1 cellular context compared by ENCODE assay signal in the genomic region with DNA sequence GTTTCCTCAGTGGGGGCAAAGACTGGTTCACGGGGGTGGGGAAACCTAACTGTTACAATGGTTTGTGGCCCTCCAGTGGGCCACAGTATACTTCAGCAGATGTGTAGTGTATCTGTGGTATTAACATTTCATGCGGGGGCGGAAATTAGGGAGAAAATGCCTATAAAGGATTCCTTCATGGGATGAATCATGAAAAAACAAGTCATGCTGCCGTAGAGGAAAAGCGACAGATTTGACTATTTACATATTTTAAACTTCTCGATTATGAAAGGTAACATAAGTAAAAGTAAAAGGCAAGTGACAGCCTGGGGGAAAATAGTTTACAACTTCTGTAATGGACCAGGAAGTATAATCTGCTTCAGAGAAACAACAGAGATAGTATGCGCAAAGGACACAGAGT.
TF ChIP-seq lines count a peak whose summit lies in the region.

No MANE protein-coding gene starts in this region.

TF ChIP-seq in GM23338, 12 proteins besides CTCF, POLR2A, EP300 and RAD21:
- TF ChIP-seq, protein P1, sequence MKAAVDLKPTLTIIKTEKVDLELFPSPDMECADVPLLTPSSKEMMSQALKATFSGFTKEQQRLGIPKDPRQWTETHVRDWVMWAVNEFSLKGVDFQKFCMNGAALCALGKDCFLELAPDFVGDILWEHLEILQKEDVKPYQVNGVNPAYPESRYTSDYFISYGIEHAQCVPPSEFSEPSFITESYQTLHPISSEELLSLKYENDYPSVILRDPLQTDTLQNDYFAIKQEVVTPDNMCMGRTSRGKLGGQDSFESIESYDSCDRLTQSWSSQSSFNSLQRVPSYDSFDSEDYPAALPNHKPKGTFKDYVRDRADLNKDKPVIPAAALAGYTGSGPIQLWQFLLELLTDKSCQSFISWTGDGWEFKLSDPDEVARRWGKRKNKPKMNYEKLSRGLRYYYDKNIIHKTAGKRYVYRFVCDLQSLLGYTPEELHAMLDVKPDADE (IDR thresholded peaks at IDR 0.05): no peak
- no peak for TF ChIP-seq ZNF331 (CRISPR knock-in tag; IDR thresholded peaks at IDR 0.05; ENCODE audit: low read depth)
- TF ChIP-seq ZNF114 (CRISPR knock-in tag; IDR thresholded peaks at IDR 0.05): no peak
- TF ChIP-seq EZH2phosphoT487 (IDR thresholded peaks at IDR 0.05; ENCODE audit: unreplicated experiment): no peak
- no peak for TF ChIP-seq CREB1 (CRISPR knock-in tag; IDR thresholded peaks at IDR 0.05; ENCODE audit: low read depth)
- no peak for TF ChIP-seq STAT1 (IDR thresholded peaks at IDR 0.05; ENCODE audit: unreplicated experiment)
- TF ChIP-seq JUNB (IDR thresholded peaks at IDR 0.05; ENCODE audit: unreplicated experiment): no peak
- no peak for TF ChIP-seq POLR2AphosphoS5 (IDR thresholded peaks at IDR 0.05; ENCODE audit: low read depth)
- TF ChIP-seq EZH2 (IDR thresholded peaks at IDR 0.05; ENCODE audit: low read depth, unreplicated experiment): no peak
- TF ChIP-seq REST (IDR thresholded peaks at IDR 0.05; ENCODE audit: unreplicated experiment): no peak
- TF ChIP-seq, protein P2, sequence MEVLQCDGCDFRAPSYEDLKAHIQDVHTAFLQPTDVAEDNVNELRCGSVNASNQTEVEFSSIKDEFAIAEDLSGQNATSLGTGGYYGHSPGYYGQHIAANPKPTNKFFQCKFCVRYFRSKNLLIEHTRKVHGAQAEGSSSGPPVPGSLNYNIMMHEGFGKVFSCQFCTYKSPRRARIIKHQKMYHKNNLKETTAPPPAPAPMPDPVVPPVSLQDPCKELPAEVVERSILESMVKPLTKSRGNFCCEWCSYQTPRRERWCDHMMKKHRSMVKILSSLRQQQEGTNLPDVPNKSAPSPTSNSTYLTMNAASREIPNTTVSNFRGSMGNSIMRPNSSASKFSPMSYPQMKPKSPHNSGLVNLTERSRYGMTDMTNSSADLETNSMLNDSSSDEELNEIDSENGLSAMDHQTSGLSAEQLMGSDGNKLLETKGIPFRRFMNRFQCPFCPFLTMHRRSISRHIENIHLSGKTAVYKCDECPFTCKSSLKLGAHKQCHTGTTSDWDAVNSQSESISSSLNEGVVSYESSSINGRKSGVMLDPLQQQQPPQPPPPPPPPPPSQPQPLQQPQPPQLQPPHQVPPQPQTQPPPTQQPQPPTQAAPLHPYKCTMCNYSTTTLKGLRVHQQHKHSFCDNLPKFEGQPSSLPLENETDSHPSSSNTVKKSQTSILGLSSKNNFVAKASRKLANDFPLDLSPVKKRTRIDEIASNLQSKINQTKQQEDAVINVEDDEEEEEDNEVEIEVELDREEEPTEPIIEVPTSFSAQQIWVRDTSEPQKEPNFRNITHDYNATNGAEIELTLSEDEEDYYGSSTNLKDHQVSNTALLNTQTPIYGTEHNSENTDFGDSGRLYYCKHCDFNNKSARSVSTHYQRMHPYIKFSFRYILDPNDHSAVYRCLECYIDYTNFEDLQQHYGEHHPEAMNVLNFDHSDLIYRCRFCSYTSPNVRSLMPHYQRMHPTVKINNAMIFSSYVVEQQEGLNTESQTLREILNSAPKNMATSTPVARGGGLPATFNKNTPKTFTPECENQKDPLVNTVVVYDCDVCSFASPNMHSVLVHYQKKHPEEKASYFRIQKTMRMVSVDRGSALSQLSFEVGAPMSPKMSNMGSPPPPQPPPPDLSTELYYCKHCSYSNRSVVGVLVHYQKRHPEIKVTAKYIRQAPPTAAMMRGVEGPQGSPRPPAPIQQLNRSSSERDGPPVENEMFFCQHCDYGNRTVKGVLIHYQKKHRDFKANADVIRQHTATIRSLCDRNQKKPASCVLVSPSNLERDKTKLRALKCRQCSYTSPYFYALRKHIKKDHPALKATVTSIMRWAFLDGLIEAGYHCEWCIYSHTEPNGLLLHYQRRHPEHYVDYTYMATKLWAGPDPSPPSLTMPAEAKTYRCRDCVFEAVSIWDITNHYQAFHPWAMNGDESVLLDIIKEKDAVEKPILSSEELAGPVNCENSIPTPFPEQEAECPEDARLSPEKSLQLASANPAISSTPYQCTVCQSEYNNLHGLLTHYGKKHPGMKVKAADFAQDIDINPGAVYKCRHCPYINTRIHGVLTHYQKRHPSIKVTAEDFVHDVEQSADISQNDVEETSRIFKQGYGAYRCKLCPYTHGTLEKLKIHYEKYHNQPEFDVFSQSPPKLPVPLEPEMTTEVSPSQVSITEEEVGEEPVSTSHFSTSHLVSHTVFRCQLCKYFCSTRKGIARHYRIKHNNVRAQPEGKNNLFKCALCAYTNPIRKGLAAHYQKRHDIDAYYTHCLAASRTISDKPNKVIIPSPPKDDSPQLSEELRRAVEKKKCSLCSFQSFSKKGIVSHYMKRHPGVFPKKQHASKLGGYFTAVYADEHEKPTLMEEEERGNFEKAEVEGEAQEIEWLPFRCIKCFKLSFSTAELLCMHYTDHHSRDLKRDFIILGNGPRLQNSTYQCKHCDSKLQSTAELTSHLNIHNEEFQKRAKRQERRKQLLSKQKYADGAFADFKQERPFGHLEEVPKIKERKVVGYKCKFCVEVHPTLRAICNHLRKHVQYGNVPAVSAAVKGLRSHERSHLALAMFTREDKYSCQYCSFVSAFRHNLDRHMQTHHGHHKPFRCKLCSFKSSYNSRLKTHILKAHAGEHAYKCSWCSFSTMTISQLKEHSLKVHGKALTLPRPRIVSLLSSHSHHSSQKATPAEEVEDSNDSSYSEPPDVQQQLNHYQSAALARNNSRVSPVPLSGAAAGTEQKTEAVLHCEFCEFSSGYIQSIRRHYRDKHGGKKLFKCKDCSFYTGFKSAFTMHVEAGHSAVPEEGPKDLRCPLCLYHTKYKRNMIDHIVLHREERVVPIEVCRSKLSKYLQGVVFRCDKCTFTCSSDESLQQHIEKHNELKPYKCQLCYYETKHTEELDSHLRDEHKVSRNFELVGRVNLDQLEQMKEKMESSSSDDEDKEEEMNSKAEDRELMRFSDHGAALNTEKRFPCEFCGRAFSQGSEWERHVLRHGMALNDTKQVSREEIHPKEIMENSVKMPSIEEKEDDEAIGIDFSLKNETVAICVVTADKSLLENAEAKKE (CRISPR knock-in tag; IDR thresholded peaks at IDR 0.05): no peak
- TF ChIP-seq NANOG (IDR thresholded peaks at IDR 0.05; ENCODE audit: borderline replicate concordance): no peak
